8 cellular contexts compared by ENCODE assay signal in the genomic region with DNA sequence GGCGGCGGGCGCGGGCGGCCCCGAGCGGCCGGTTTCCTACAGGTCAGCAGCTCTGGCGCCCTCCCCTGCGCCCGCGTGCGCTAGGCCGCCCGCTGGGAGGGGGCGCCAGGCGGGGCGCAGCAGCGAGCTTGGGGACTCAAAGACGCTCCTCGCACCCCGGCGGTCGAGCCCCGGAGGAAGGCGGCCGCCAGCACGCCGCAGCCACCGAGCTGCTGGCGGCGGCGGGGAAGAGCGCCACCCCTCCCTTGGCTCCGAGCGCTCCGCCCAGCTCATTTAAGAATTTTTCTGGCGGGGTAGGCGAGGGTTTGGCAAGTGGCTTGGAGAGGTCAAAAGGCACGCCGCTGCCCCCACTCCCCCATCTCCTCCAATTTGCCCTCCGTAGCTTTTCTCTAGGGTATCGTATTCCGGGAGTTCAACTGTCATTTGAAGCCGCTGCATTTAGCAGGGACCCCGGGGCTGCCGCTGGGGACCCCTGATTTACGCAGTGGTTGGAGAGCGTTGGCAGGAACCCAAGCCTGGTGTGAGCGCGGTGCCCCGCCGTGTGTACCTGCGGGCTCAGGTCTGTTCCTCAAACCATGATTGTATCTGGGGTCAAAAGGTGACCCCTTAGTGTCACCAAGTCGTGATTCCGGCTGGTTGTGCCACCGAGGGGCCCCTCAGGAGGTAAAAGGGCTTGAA. TPM values are rescaled to one million over a fixed set of nuclear protein-coding genes. Genes with fewer than 3 reads are reported as not detected.
A peak's percentile ranks its signal among the peaks of the same experiment; 100 is the strongest.
DNase-seq lines count a peak whose midpoint lies in the region; ATAC-seq, FAIRE-seq and TF ChIP-seq lines count a peak whose summit lies in the region.

No MANE protein-coding gene starts in this region.

- POLR2A ChIA-PET in GM12878 (lab: Charles Lee) = interaction anchor here (0.6 to 3.4 kb wide), 8 partner anchors 8 to 106 kb away, joined by 3 to 34 read pairs (median 6); a partner anchor contains a TSS

- intact Hi-C loops in GM12878 (cut with micrococcal nuclease; ENCODE audit: unreplicated experiment) = loop anchor here (2.0 to 10.0 kb wide), 2 partner anchors 109 to 133 kb away; no protein-coding TSS in a partner anchor

- H3K4me2 ChIP-seq in GM12878 (ENCODE audit: control insufficient read depth, insufficient read depth) (peak overlapping the region; percentile 98), smooth muscle cell (peak overlapping the region; percentile 100)

- no peaks in the 10 kb centered on the region for H3K36me3 ChIP-seq in HUES48 (ENCODE audit: control insufficient read depth, insufficient read depth, low read length)
- H3K36me3 ChIP-seq in SJSA1 = peaks cover 4% of the 10 kb centered on the region; the same call in 1 of the 2 replicates
- no peaks in the 10 kb centered on the region for H3K36me3 ChIP-seq in GM12878 (ENCODE audit: control insufficient read depth in 2 of 2, insufficient read depth in 2 of 2, low read length in 1 of 2)
- no peaks in the 10 kb centered on the region for H3K36me3 ChIP-seq in smooth muscle cell (ENCODE audit: low read depth)

- H3K4me1 ChIP-seq in HUES48 (ENCODE audit: control insufficient read depth, insufficient read depth, low read length) (peaks cover 38% of the 10 kb centered on the region), SJSA1 (replicated peaks) (peaks cover 27% of the 10 kb centered on the region), GM12878 (ENCODE audit: control insufficient read depth, insufficient read depth, low read length) (peaks cover 6% of the 10 kb centered on the region), smooth muscle cell (ENCODE audit: low read depth) (peaks cover 45% of the 10 kb centered on the region)

- peak; percentile 37 for ATAC-seq in GM19463 (IDR thresholded peaks at IDR 0.05; ENCODE audit: unreplicated experiment)
- peak; percentile 64 for ATAC-seq in GM12878

- H3K27me3 ChIP-seq in HUES48 (ENCODE audit: control insufficient read depth, insufficient read depth, low read length) (peaks cover 7% of the 10 kb centered on the region; the same call in 1 of the 2 replicates), SJSA1 (replicated peaks) (no peaks in the 10 kb centered on the region), GM12878 (replicated peaks in 1 of 2; ENCODE audit: control insufficient read depth in 2 of 2, insufficient read depth in 2 of 2, low read length in 1 of 2) (no peaks in the 10 kb centered on the region), smooth muscle cell (ENCODE audit: low read depth) (no peaks in the 10 kb centered on the region)

- CTCF ChIA-PET in GM12878 (lab: Yijun Ruan, JAX) = interaction anchor here (0.7 to 6.0 kb wide), 20 partner anchors 10 to 896 kb away, joined by 3 to 49 read pairs (median 4); a partner anchor contains a TSS

- RAD21 ChIA-PET in GM12878 (lab: Charles Lee; ENCODE audit: unreplicated experiment) = interaction anchor here (0.9 to 3.9 kb wide), 18 partner anchors 10 to 435 kb away, joined by 3 to 47 read pairs (median 6); a partner anchor contains a TSS

- H2AFZ ChIP-seq in GM12878 (ENCODE audit: control insufficient read depth, low read depth, low read length) = peak overlapping the region; percentile 72
- H2AFZ ChIP-seq in smooth muscle cell (ENCODE audit: low read depth) = peak overlapping the region; percentile 43

- no peak for FAIRE-seq in GM12878 (lab: Jason Lieb, UNC)

- under 1% methylated on average over 36 of the region's 57 CpGs for WGBS in GM12878 (ENCODE audit: insufficient coverage, insufficient replicate concordance, low lambda C conversion rate, missing lambda C conversion rate)
- under 1% methylated on average over 43 of the region's 57 CpGs for WGBS in smooth muscle cell (ENCODE audit: low lambda C conversion rate)

- H3F3A ChIP-seq in smooth muscle cell (ENCODE audit: low read depth) = peaks cover 18% of the 10 kb centered on the region

- H3K9me3 ChIP-seq in HUES48 (ENCODE audit: control insufficient read depth, insufficient read depth, low read length) = no peaks in the 10 kb centered on the region
- H3K9me3 ChIP-seq in SJSA1 (replicated peaks) = no peaks in the 10 kb centered on the region
- H3K9me3 ChIP-seq in GM12878 (replicated peaks; ENCODE audit: control insufficient read depth, insufficient read depth, low read length) = no peaks in the 10 kb centered on the region
- no peaks in the 10 kb centered on the region for H3K9me3 ChIP-seq in smooth muscle cell (replicated peaks; ENCODE audit: low read depth)

- TF ChIP-seq CTCF in GM12878 (IDR thresholded peaks at IDR 0.05 in 2 of 3, conservative IDR thresholded peaks at IDR 0.05 in 1 of 3; ENCODE audit: control insufficient read depth in 2 of 3, extremely low read depth in 1 of 3, insufficient read depth in 1 of 3, low read depth in 3 of 3, low read length in 3 of 3) (peak in 2 of 3 experiments; percentile 19 to 45; a peak in 3 of 6 replicates), smooth muscle cell (IDR thresholded peaks at IDR 0.05; ENCODE audit: borderline replicate concordance, insufficient read depth, poor library complexity, severe bottlenecking) (peak; percentile 11)

- no peak overlapping the region for H3K9ac ChIP-seq in HUES48 (ENCODE audit: low read depth, low read length)
- H3K9ac ChIP-seq in GM12878 (ENCODE audit: control insufficient read depth, insufficient read depth, low read length) = peak overlapping the region; percentile 83
- H3K9ac ChIP-seq in smooth muscle cell (ENCODE audit: low read depth) = peak overlapping the region; percentile 73

- TF ChIP-seq RAD21 in GM12878 (IDR thresholded peaks at IDR 0.05; ENCODE audit: insufficient read depth, low read depth, low read length) = no peak

- TF ChIP-seq EP300 in GM12878 (IDR thresholded peaks at IDR 0.05; ENCODE audit: borderline replicate concordance in 1 of 2, control insufficient read depth in 1 of 2, low read depth in 2 of 2, low read length in 2 of 2) = 0 out of 4 replicates have a peak, but pooled peaks of 1 of the 2 experiments have one; percentile 1

- DNase-seq in DMS114 treated with DMSO at 0.1 percent for 48 hours (lab: John Stamatoyannopoulos, UW; ENCODE audit: unreplicated experiment) = peak; percentile 21
- DNase-seq in SJSA1 (ENCODE audit: low read depth in 1 of 2, low spot score in 2 of 2) = peak; percentile 61 to 81
- no peak for DNase-seq in GM12878 (ENCODE audit: low read depth, low spot score)
- DNase-seq in smooth muscle cell (lab: John Stamatoyannopoulos, UW; ENCODE audit: unreplicated experiment) = no peak
- no peak for DNase-seq in T1000 (lab: John Stamatoyannopoulos, UW)

- SMC1A ChIA-PET in GM12878 (lab: Charles Lee; ENCODE audit: uncharacterized antibody, unreplicated experiment) = interaction anchor here (1.0 to 3.3 kb wide), 11 partner anchors 10 to 132 kb away, joined by 3 to 39 read pairs (median 5); a partner anchor contains a TSS

- H4K20me1 ChIP-seq in GM12878 (ENCODE audit: control insufficient read depth, insufficient read depth) (no peaks in the 10 kb centered on the region; the same call in 1 of the 2 replicates), smooth muscle cell (ENCODE audit: low read depth) (peaks cover 55% of the 10 kb centered on the region)

- no TSS peak for BruUV-seq in GM12878 (replicated peaks; lab: Mats Ljungman, UMichigan)

- H3K4me3 ChIP-seq in HUES48 (ENCODE audit: low read depth, low read length) (peak overlapping the region; percentile 57), SJSA1 (peak overlapping the region; percentile 94), GM12878 (peak overlapping the region; percentile 95), iPS-11a (ENCODE audit: low read depth, low read length) (peak overlapping the region; percentile 57), smooth muscle cell (peak overlapping the region; percentile 92)

- peak overlapping the region; percentile 75 for H3K27ac ChIP-seq in HUES48 (ENCODE audit: low read depth, low read length)
- peak overlapping the region; percentile 67 for H3K27ac ChIP-seq in SJSA1
- H3K27ac ChIP-seq in GM12878 (ENCODE audit: control insufficient read depth, insufficient read depth) = peak overlapping the region; percentile 97
- peak overlapping the region; percentile 85 for H3K27ac ChIP-seq in smooth muscle cell (ENCODE audit: low read depth)

- H3K79me2 ChIP-seq in GM12878 (ENCODE audit: control insufficient read depth, insufficient read depth, low read length) (peaks cover 39% of the 10 kb centered on the region), smooth muscle cell (ENCODE audit: low read depth) (peaks cover 20% of the 10 kb centered on the region)

- in situ Hi-C loops in GM12878 (cut with MboI) = loop anchor here (10.0 to 25.0 kb wide), 2 partner anchors 451 to 941 kb away; a partner anchor contains a TSS

- peak; percentile 79 for TF ChIP-seq POLR2A in GM12878 (IDR thresholded peaks at IDR 0.05; ENCODE audit: low read depth, low read length)

TF ChIP-seq in GM12878, 131 proteins besides CTCF, POLR2A, EP300 and RAD21 (continues in another document):
- TF ChIP-seq YY1 (IDR thresholded peaks at IDR 0.05; ENCODE audit: low read depth, low read length) = peak; percentile 52; the same call in 1 of the 2 replicates
- no peak for TF ChIP-seq ZBED1 (IDR thresholded peaks at IDR 0.05; ENCODE audit: borderline replicate concordance)
- TF ChIP-seq, protein P1, sequence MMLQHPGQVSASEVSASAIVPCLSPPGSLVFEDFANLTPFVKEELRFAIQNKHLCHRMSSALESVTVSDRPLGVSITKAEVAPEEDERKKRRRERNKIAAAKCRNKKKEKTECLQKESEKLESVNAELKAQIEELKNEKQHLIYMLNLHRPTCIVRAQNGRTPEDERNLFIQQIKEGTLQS (IDR thresholded peaks at IDR 0.05; ENCODE audit: borderline replicate concordance, extremely low read depth, low read depth, low read length) = no peak
- no peak for TF ChIP-seq CHD2 (IDR thresholded peaks at IDR 0.05; ENCODE audit: borderline replicate concordance, low read depth, low read length)
- no peak for TF ChIP-seq IKZF2 (IDR thresholded peaks at IDR 0.05)

RNA-seq across cellular contexts. Expression of a gene that starts 59.5 kb away (rescaled TPM):
- 11.9 and 42.7 TPM in 2 replicates for total RNA-seq in SJSA1 (2014; rRNA removed; shearing (Covaris generic))
- 259 and 283 TPM in 2 replicates for total RNA-seq in GM12878 (2013; cell fraction: nucleolus; rRNA removed)
- total RNA-seq in GM12878 (2014; rRNA removed) = 19.1 and 19.2 TPM in 2 replicates
- 11.9 and 12.3 TPM in 2 replicates for total RNA-seq in GM12878 (2014; rRNA removed; fragmentation: Illumina TruSeq; extraction: Trizol)
- total RNA-seq in GM12878 (2021) = 49.8 and 58.7 TPM in 2 replicates
- polyA plus RNA-seq in GM12878 (2011; ENCODE audit: low read depth) = 11.7 TPM
- 16.1 and 19.8 TPM in 2 replicates for polyA plus RNA-seq in GM12878 (2011; rRNA removed)
- 15.1 and 20.5 TPM in 2 replicates for polyA plus RNA-seq in GM12878 (2011; cell fraction: cytosol; rRNA removed)
- polyA plus RNA-seq in GM12878 (2011; cell fraction: nucleus; rRNA removed) = 112 and 143 TPM in 2 replicates
- polyA plus RNA-seq in GM12878 (2012) = 23.5 and 23.9 TPM in 2 replicates
- polyA plus RNA-seq in GM12878 (2014; fragmentation: Illumina TruSeq; extraction: Trizol) = 27.1 and 31.1 TPM in 2 replicates
- polyA plus RNA-seq in GM12878 (2014; fragmentation: Nextera tagmentation; extraction: Ambion mirVana) = 1 to 10 TPM; 4.6 to 5.1 TPM
- 26.8 and 28.1 TPM in 2 replicates for polyA plus RNA-seq in GM12878 (2014; rRNA removed)
- 10 to 100 TPM; 14.6 to 17.3 TPM for polyA plus RNA-seq in GM12878 (2016; fragmentation: Nextera tagmentation; extraction: Ambion mirVana)
- polyA minus RNA-seq in GM12878 (2011; rRNA and poly(A)+ RNA removed) = 22.6 and 35.7 TPM in 2 replicates
- polyA minus RNA-seq in GM12878 (2011; cell fraction: cytosol; rRNA and poly(A)+ RNA removed) = 19.0 and 21.0 TPM in 2 replicates
- polyA minus RNA-seq in GM12878 (2011; cell fraction: nucleus; rRNA and poly(A)+ RNA removed) = 33.7 and 54.0 TPM in 2 replicates
- 21.4 and 27.7 TPM in 2 replicates for total RNA-seq in smooth muscle cell
- polyA plus RNA-seq in smooth muscle cell = 13.6 and 17.1 TPM in 2 replicates

Comparison
In these comparisons a context has a peak if more than half of its experiments do, and no peak if none do; other contexts are left out.
1. DNase-seq: peak in DMS114 treated with DMSO at 0.1 percent for 48 hours (single experiment) and SJSA1 (2 of 2); none in GM12878 (single experiment), smooth muscle cell (single experiment) and T1000 (single experiment).
2. Peak in every context shown above with its lines, with median percentiles within 50 percentile points of each other: H3K27ac ChIP-seq and H3K4me3 ChIP-seq.